In the genomic region with DNA sequence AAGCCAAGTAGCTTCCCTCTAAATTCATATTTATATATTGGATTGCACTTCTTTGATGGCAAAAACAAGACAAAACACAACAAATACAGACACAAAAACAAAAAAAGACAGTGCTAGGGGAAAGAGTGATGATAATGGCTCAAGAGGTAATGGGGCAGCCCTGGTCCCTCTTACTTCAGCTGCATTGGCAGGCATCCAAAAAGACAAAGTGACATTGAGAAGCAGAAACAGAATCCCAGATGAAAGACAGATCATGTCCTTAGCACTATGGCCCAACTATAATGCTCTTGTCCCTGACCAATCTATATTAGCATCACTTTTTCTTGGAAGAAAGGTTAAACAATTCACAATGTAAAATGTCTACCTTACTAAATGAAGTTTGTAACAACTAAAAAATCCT, we compare ENCODE assay signal across 1 cellular context.
TF ChIP-seq lines count a peak whose summit lies in the region.

No MANE protein-coding gene starts in this region.

TF ChIP-seq in HepG2, 621 proteins besides CTCF, POLR2A, EP300 and RAD21 (continued from another document):
- TF ChIP-seq, protein P1, sequence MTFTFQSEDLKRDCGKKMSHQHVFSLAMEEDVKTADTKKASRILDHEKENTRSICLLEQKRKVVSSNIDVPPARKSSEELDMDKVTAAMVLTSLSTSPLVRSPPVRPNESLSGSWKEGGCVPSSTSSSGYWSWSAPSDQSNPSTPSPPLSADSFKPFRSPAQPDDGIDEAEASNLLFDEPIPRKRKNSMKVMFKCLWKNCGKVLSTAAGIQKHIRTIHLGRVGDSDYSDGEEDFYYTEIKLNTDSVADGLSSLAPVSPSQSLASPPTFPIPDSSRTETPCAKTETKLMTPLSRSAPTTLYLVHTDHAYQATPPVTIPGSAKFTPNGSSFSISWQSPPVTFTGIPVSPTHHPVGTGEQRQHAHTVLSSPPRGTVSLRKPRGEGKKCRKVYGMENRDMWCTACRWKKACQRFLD (CRISPR knock-in tag; IDR thresholded peaks at IDR 0.05; ENCODE audit: borderline replicate concordance) = no peak
- no peak for TF ChIP-seq RCOR2 (CRISPR knock-in tag; IDR thresholded peaks at IDR 0.05)
- TF ChIP-seq POLR2AphosphoS2 (IDR thresholded peaks at IDR 0.05; ENCODE audit: low read depth, low read length) = no peak
- TF ChIP-seq ZBTB20 (CRISPR knock-in tag; IDR thresholded peaks at IDR 0.05; ENCODE audit: borderline replicate concordance, low read depth) = no peak
- TF ChIP-seq MED8 (CRISPR knock-in tag; IDR thresholded peaks at IDR 0.05; ENCODE audit: insufficient replicate concordance) = no peak
- TF ChIP-seq, protein P2, sequence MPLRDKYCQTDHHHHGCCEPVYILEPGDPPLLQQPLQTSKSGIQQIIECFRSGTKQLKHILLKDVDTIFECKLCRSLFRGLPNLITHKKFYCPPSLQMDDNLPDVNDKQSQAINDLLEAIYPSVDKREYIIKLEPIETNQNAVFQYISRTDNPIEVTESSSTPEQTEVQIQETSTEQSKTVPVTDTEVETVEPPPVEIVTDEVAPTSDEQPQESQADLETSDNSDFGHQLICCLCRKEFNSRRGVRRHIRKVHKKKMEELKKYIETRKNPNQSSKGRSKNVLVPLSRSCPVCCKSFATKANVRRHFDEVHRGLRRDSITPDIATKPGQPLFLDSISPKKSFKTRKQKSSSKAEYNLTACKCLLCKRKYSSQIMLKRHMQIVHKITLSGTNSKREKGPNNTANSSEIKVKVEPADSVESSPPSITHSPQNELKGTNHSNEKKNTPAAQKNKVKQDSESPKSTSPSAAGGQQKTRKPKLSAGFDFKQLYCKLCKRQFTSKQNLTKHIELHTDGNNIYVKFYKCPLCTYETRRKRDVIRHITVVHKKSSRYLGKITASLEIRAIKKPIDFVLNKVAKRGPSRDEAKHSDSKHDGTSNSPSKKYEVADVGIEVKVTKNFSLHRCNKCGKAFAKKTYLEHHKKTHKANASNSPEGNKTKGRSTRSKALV (CRISPR knock-in tag; IDR thresholded peaks at IDR 0.05) = no peak
- no peak for TF ChIP-seq ZNF563 (CRISPR knock-in tag; IDR thresholded peaks at IDR 0.05)
- TF ChIP-seq FOSL1 (CRISPR knock-in tag; IDR thresholded peaks at IDR 0.05; ENCODE audit: borderline replicate concordance) = no peak
- TF ChIP-seq ZNF317 (CRISPR knock-in tag; IDR thresholded peaks at IDR 0.05) = no peak
- no peak for TF ChIP-seq ZNF260 (CRISPR knock-in tag; IDR thresholded peaks at IDR 0.05; ENCODE audit: borderline replicate concordance, low read depth)
- no peak for TF ChIP-seq SP140L (CRISPR knock-in tag; IDR thresholded peaks at IDR 0.05; ENCODE audit: borderline replicate concordance)
- TF ChIP-seq, protein P3, sequence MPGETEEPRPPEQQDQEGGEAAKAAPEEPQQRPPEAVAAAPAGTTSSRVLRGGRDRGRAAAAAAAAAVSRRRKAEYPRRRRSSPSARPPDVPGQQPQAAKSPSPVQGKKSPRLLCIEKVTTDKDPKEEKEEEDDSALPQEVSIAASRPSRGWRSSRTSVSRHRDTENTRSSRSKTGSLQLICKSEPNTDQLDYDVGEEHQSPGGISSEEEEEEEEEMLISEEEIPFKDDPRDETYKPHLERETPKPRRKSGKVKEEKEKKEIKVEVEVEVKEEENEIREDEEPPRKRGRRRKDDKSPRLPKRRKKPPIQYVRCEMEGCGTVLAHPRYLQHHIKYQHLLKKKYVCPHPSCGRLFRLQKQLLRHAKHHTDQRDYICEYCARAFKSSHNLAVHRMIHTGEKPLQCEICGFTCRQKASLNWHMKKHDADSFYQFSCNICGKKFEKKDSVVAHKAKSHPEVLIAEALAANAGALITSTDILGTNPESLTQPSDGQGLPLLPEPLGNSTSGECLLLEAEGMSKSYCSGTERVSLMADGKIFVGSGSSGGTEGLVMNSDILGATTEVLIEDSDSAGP (CRISPR knock-in tag; IDR thresholded peaks at IDR 0.05; ENCODE audit: borderline replicate concordance) = no peak
- TF ChIP-seq, protein P4, sequence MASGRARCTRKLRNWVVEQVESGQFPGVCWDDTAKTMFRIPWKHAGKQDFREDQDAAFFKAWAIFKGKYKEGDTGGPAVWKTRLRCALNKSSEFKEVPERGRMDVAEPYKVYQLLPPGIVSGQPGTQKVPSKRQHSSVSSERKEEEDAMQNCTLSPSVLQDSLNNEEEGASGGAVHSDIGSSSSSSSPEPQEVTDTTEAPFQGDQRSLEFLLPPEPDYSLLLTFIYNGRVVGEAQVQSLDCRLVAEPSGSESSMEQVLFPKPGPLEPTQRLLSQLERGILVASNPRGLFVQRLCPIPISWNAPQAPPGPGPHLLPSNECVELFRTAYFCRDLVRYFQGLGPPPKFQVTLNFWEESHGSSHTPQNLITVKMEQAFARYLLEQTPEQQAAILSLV (CRISPR knock-in tag; IDR thresholded peaks at IDR 0.05; ENCODE audit: borderline replicate concordance) = no peak
- TF ChIP-seq ELF3 (CRISPR knock-in tag; IDR thresholded peaks at IDR 0.05) = no peak
- no peak for TF ChIP-seq CCAR2 (optimal IDR thresholded peaks at IDR 0.05; ENCODE audit: low read depth, low read length)
